ENCODE assay signal across 1 cellular context in the genomic region with DNA sequence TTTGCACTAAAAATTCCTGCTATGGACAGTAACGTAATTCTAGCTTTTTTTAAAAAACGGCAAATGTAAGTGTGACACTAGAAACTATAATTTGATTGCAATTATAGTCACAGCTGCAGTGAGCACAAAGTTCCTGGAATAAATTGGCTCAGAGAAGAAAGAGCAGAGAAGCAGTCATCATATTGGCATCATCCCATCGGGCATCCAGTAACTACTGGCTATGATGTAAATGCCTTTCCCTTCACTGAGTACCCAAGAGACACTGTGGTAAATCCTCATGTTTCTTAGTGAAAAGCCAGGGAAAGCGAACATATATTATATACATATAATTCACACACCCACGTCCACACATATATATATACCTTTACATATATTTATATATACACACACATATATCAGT.
TF ChIP-seq lines count a peak whose summit lies in the region.

No MANE protein-coding gene starts in this region.

TF ChIP-seq in IMR-90, 13 proteins besides CTCF, POLR2A, EP300 and RAD21 (continued from another document):
- TF ChIP-seq BHLHE40 (IDR thresholded peaks at IDR 0.05; ENCODE audit: low read depth, low read length) (no peak), SMC3 (IDR thresholded peaks at IDR 0.05; ENCODE audit: low read depth, low read length) (no peak), MAZ (IDR thresholded peaks at IDR 0.05; ENCODE audit: borderline replicate concordance, low read depth, low read length) (no peak), MAFK (IDR thresholded peaks at IDR 0.05; ENCODE audit: low read depth, low read length) (no peak), CEBPB (IDR thresholded peaks at IDR 0.05; ENCODE audit: low read depth, low read length) (no peak), NFE2L2 (IDR thresholded peaks at IDR 0.05; ENCODE audit: low read depth, low read length) (no peak), FOS (IDR thresholded peaks at IDR 0.05; ENCODE audit: low read depth, low read length) (no peak), MXI1 (IDR thresholded peaks at IDR 0.05; ENCODE audit: borderline replicate concordance, low read depth, low read length) (no peak), RCOR1 (IDR thresholded peaks at IDR 0.05; ENCODE audit: insufficient replicate concordance, low read length) (no peak)
- TF ChIP-seq, protein P1, sequence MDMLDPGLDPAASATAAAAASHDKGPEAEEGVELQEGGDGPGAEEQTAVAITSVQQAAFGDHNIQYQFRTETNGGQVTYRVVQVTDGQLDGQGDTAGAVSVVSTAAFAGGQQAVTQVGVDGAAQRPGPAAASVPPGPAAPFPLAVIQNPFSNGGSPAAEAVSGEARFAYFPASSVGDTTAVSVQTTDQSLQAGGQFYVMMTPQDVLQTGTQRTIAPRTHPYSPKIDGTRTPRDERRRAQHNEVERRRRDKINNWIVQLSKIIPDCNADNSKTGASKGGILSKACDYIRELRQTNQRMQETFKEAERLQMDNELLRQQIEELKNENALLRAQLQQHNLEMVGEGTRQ (IDR thresholded peaks at IDR 0.05; ENCODE audit: low read depth, low read length): no peak
- TF ChIP-seq, protein P2, sequence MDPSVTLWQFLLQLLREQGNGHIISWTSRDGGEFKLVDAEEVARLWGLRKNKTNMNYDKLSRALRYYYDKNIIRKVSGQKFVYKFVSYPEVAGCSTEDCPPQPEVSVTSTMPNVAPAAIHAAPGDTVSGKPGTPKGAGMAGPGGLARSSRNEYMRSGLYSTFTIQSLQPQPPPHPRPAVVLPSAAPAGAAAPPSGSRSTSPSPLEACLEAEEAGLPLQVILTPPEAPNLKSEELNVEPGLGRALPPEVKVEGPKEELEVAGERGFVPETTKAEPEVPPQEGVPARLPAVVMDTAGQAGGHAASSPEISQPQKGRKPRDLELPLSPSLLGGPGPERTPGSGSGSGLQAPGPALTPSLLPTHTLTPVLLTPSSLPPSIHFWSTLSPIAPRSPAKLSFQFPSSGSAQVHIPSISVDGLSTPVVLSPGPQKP (IDR thresholded peaks at IDR 0.05; ENCODE audit: borderline replicate concordance, low read depth, low read length): no peak
TF ChIP-seq in IMR-90: peak in this region for 0.
